In the genomic region with DNA sequence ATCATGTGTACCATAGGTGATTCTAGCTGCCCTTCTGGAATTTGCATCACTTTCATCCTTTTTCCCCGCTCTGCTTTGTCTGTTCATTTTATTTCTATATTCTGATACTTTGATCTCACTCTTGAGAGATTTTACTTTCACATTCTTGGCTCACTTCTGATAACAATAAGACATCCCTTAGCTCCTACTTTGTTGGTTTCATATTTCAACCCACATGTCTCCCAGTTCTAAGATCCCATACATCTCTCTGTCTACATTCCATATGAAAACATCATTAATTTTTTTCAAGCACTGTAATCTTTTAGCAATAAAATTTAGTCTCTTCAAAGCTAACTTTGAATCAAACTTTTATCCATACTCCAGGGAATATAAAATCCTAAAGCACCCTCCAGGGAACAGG, we compare ENCODE assay signal across 22 cellular contexts.
"Had no signal": no experiment of that assay in that cellular context is flagged by ENCODE, and none has a peak within 500 bp of the region (broad histone marks: within the 10 kb centered on the region; RNA-seq: fewer than 3 reads in every experiment).

No MANE protein-coding gene starts in this region.

- H3K27ac ChIP-seq: coronary artery, esophagus muscularis mucosa, foreskin keratinocyte, neutrophil, prostate gland, suprapubic skin, upper lobe of left lung had no signal

- H3K9me3 Mint-ChIP-seq: activated naive CD4-positive, alpha-beta T cell treated with anti-CD3 and anti-CD28 coated beads for 36 hours; activated naive CD8-positive, alpha-beta T cell treated with anti-CD3 and anti-CD28 coated beads, Interleukin-2, amount 50 U/mL, for 24 hours; activated T-helper 17 cell treated with anti-CD3 and anti-CD28 coated beads, Interleukin-2, amount 50 U/mL, for 72 hours; memory B cell; naive thymus-derived CD8-positive, alpha-beta T cell; T-cell had no signal

- H3K36me3 ChIP-seq: neutrophil, prostate gland had no signal

- H3K36me3 Mint-ChIP-seq: memory B cell; naive thymus-derived CD8-positive, alpha-beta T cell; T-cell had no signal

- DNase-seq: activated CD4-positive, alpha-beta T cell treated with anti-CD3 and anti-CD28 coated beads, Interleukin-2, amount 50 U/mL, for 48 hours; activated naive CD4-positive, alpha-beta T cell treated with anti-CD3 and anti-CD28 coated beads for 36 hours; activated naive CD8-positive, alpha-beta T cell treated with anti-CD3 and anti-CD28 coated beads, Interleukin-2, amount 50 U/mL, for 24 hours; foreskin keratinocyte; glutamatergic neuron; hypothalamus; kidney glomerular epithelial cell; left ventricle myocardium superior; naive thymus-derived CD8-positive, alpha-beta T cell; right cardiac atrium; stimulated activated naive CD8-positive, alpha-beta T cell treated with anti-CD3 and anti-CD28 coated beads, Interleukin-15, Interleukin-2, amounts not matched to agents 100 U/mL and 50 U/mL, for 24 hours; T-cell; T-helper 9 cell had no signal

- H3K4me3 ChIP-seq: coronary artery, esophagus muscularis mucosa, prostate gland, suprapubic skin, upper lobe of left lung had no signal

- H3K27me3 Mint-ChIP-seq: activated naive CD8-positive, alpha-beta T cell treated with anti-CD3 and anti-CD28 coated beads, Interleukin-2, amount 50 U/mL, for 24 hours; activated T-helper 17 cell treated with anti-CD3 and anti-CD28 coated beads, Interleukin-2, amount 50 U/mL, for 72 hours; memory B cell; naive thymus-derived CD8-positive, alpha-beta T cell; T-cell had no signal

- H3K4me3 Mint-ChIP-seq: activated naive CD4-positive, alpha-beta T cell treated with anti-CD3 and anti-CD28 coated beads for 36 hours; activated naive CD8-positive, alpha-beta T cell treated with anti-CD3 and anti-CD28 coated beads, Interleukin-2, amount 50 U/mL, for 24 hours; activated T-helper 17 cell treated with anti-CD3 and anti-CD28 coated beads, Interleukin-2, amount 50 U/mL, for 72 hours; memory B cell; naive thymus-derived CD8-positive, alpha-beta T cell; T-cell had no signal

- H3K4me1 Mint-ChIP-seq: activated naive CD8-positive, alpha-beta T cell treated with anti-CD3 and anti-CD28 coated beads, Interleukin-2, amount 50 U/mL, for 24 hours; activated T-helper 17 cell treated with anti-CD3 and anti-CD28 coated beads, Interleukin-2, amount 50 U/mL, for 72 hours; naive thymus-derived CD8-positive, alpha-beta T cell; T-cell had no signal

- H3K27ac Mint-ChIP-seq: activated naive CD4-positive, alpha-beta T cell treated with anti-CD3 and anti-CD28 coated beads for 36 hours; activated naive CD8-positive, alpha-beta T cell treated with anti-CD3 and anti-CD28 coated beads, Interleukin-2, amount 50 U/mL, for 24 hours; activated T-helper 17 cell treated with anti-CD3 and anti-CD28 coated beads, Interleukin-2, amount 50 U/mL, for 72 hours; memory B cell; naive thymus-derived CD8-positive, alpha-beta T cell; T-cell had no signal

- H3K4me1 ChIP-seq: foreskin keratinocyte, prostate gland, suprapubic skin, upper lobe of left lung had no signal

- ATAC-seq: activated CD4-positive, CD25-positive, alpha-beta regulatory T cell treated with anti-CD3 and anti-CD28 coated beads, Interleukin-2, amount 50 U/mL, for 24 hours; activated naive CD8-positive, alpha-beta T cell treated with anti-CD3 and anti-CD28 coated beads, Interleukin-2, amount 50 U/mL, for 24 hours; activated T-helper 17 cell treated with anti-CD3 and anti-CD28 coated beads, Interleukin-2, amount 50 U/mL, for 72 hours; foreskin keratinocyte; left ventricle myocardium superior; naive thymus-derived CD8-positive, alpha-beta T cell; right cardiac atrium; stimulated activated naive CD8-positive, alpha-beta T cell treated with anti-CD3 and anti-CD28 coated beads, Interleukin-15, Interleukin-2, amounts not matched to agents 100 U/mL and 50 U/mL, for 24 hours; T-cell had no signal

- H3K9me3 ChIP-seq: esophagus muscularis mucosa, neutrophil, prostate gland, suprapubic skin, upper lobe of left lung had no signal

- H3K27me3 ChIP-seq: esophagus muscularis mucosa, foreskin keratinocyte, neutrophil, suprapubic skin, upper lobe of left lung had no signal
